Comparison of ENCODE assay signal across 8 cellular contexts in genomic region chr6:28104392-28105250, GRCh38. TPM values are rescaled to one million over a fixed set of nuclear protein-coding genes. Genes with fewer than 3 reads are reported as not detected.
DNase-seq lines count a peak whose midpoint lies in the region; ATAC-seq and TF ChIP-seq lines count a peak whose summit lies in the region.

No MANE protein-coding gene starts in this region.

- no peaks in the 10 kb centered on the region for H3K9me3 ChIP-seq in heart right ventricle
- no peaks in the 10 kb centered on the region for H3K9me3 ChIP-seq in transverse colon

- H3K27me3 Mint-ChIP-seq in HFFc6 (ENCODE audit: insufficient read depth) = peaks cover 3% of the 10 kb centered on the region

- H3K27me3 ChIP-seq in heart right ventricle (no peaks in the 10 kb centered on the region), transverse colon (no peaks in the 10 kb centered on the region)

- peak overlapping the region; percentile 78 for H3K27ac Mint-ChIP-seq in HFFc6

- in situ Hi-C loops in transverse colon (cut with MboI; ENCODE audit: low pct_ligation_motif_present in 1 of 4, low pct_unique_long_range_greater_than_20kb in 1 of 4, low sequenced_read_pairs in 3 of 4) = no loop called here

- TF ChIP-seq CTCF in HFFc6 (IDR thresholded peaks at IDR 0.05) = peak; percentile 75
- peak; percentile 50 to 71 (median 64) for TF ChIP-seq CTCF in heart right ventricle (IDR thresholded peaks at IDR 0.05)
- peak; percentile 68 to 88 (median 83) for TF ChIP-seq CTCF in transverse colon (IDR thresholded peaks at IDR 0.05)

- H3K27ac ChIP-seq in heart right ventricle (peak overlapping the region in 9 of 10 donors; percentile 66 to 91 (median 81)), transverse colon (peak overlapping the region; percentile 83 to 86 (median 86))

- H3K4me1 ChIP-seq in heart right ventricle = peaks cover 0 to 13% (median 4%) of the 10 kb centered on the region in 9 donors
- peaks cover 0 to 5% (median 2%) of the 10 kb centered on the region in 4 donors for H3K4me1 ChIP-seq in transverse colon

- no peaks in the 10 kb centered on the region for H3K9me3 Mint-ChIP-seq in HFFc6

- H3K36me3 Mint-ChIP-seq in HFFc6 (ENCODE audit: low read depth) = no peaks in the 10 kb centered on the region

- H3K4me3 Mint-ChIP-seq in HFFc6 = peak overlapping the region; percentile 86

- intact Hi-C loops in heart right ventricle (cut with DNase I) = no loop called here
- intact Hi-C loops in transverse colon (cut with DNase I; ENCODE audit: low total_unique reads) = no loop called here

- 1% methylated on average over 54 of the region's 54 CpGs for WGBS in heart right ventricle, 2 donors
- 2 to 8% methylated on average over 8 to 50 of the region's 54 CpGs for WGBS in transverse colon (ENCODE audit: low coverage in 1 of 2), 2 donors

- DNase-seq in HFFc6 = peak; percentile 69
- DNase-seq in NCI-H1092 (lab: John Stamatoyannopoulos, UW) = peak; percentile 54
- peak; percentile 78 for DNase-seq in SKM-1 treated with dmso at 0.1 percent for 144 hours (lab: John Stamatoyannopoulos, UW; ENCODE audit: unreplicated experiment)
- DNase-seq in activated naive CD8-positive, alpha-beta T cell treated with anti-CD3 and anti-CD28 coated beads, Interleukin-2, amount 50 U/mL, for 16 hours (ENCODE audit: low read depth, low spot score) = peak; percentile 69
- DNase-seq in heart right ventricle = peak; percentile 80 to 82
- DNase-seq in pons (ENCODE audit: low spot score) = peak; percentile 86
- peak; percentile 88 for DNase-seq in transverse colon

- peak; percentile 96 to 100 (median 99) for ATAC-seq in heart right ventricle

- H3K36me3 ChIP-seq in heart right ventricle (no peaks in the 10 kb centered on the region), transverse colon (no peaks in the 10 kb centered on the region)

- H3K4me3 ChIP-seq in heart right ventricle (peak overlapping the region; percentile 60 to 88 (median 78)), transverse colon (peak overlapping the region; percentile 63 to 80 (median 67))

- peak; percentile 92 for TF ChIP-seq POLR2A in GM10847 (IDR thresholded peaks at IDR 0.05; ENCODE audit: extremely low read depth, insufficient read length)
- TF ChIP-seq POLR2A in transverse colon (IDR thresholded peaks at IDR 0.05) = peak; percentile 73

- peaks cover 13% of the 10 kb centered on the region for H3K4me1 Mint-ChIP-seq in HFFc6 (ENCODE audit: low read depth)

- TF ChIP-seq EP300 in transverse colon (IDR thresholded peaks at IDR 0.05; ENCODE audit: low read depth) = no peak

RNA-seq across cellular contexts. Expression of gene ZSCAN16, which starts 19.8 kb away (rescaled TPM):
- 1 to 10 TPM in 3 of 6 experiments, under 1 TPM in 3; 0.84 to 1.6 (median 1.1) TPM for total RNA-seq in HFFc6 (2021; fragmentation: NEBNext Ultra II Directional; extraction: Animal tissue kit (Norgen Biotek cat#: 25700))
- total RNA-seq in heart right ventricle = 1 to 10 TPM; 1.4 to 3.3 (median 1.8) TPM
- polyA plus RNA-seq in heart right ventricle = 1 to 10 TPM; 4.7 to 5.6 TPM
- total RNA-seq in transverse colon = 10 to 100 TPM in 1 of 4 donors, 1 to 10 TPM in 2, not detected in 1; 7.5 to 19.5 (median 9.5) TPM

RNA-seq across cellular contexts. Expression of gene ZNF165, which starts 24.3 kb away (rescaled TPM):
- total RNA-seq in HFFc6 (2021; fragmentation: NEBNext Ultra II Directional; extraction: Animal tissue kit (Norgen Biotek cat#: 25700)) = under 1 TPM; 0.10 to 0.34 (median 0.20) TPM
- total RNA-seq in heart right ventricle (under 1 TPM in 9 of 10 donors, not detected in 1; 0.27 to 0.69 (median 0.45) TPM), transverse colon (10 to 100 TPM in 1 of 4 donors, 1 to 10 TPM in 3; 1.1 to 20.1 (median 3.8) TPM)
- polyA plus RNA-seq in heart right ventricle = under 1 TPM; 0.49 to 0.51 TPM

RNA-seq across cellular contexts. Expression of gene ZKSCAN8, which starts 37.1 kb away (rescaled TPM):
- total RNA-seq in HFFc6 (2021; fragmentation: NEBNext Ultra II Directional; extraction: Animal tissue kit (Norgen Biotek cat#: 25700)) = 10 to 100 TPM; 13.2 to 15.3 (median 14.0) TPM
- 10 to 100 TPM; 11.8 to 18.5 (median 14.8) TPM for total RNA-seq in heart right ventricle
- polyA plus RNA-seq in heart right ventricle = 1 to 10 TPM; 2.7 to 4.2 TPM
- total RNA-seq in transverse colon = 10 to 100 TPM; 12.3 to 37.0 (median 15.5) TPM

Comparison
In these comparisons a context has a peak if more than half of its experiments do, and no peak if none do; other contexts are left out.
1. Peak in every context shown above with its lines: DNase-seq, ATAC-seq, H3K4me3 ChIP-seq and H3K27ac ChIP-seq.